In genomic region chr3:38149701-38150100, GRCh38 we compare ENCODE assay signal across 12 cellular contexts. TPM values are rescaled to one million over a fixed set of nuclear protein-coding genes. Genes with fewer than 3 reads are reported as not detected.
A peak's percentile ranks its signal among the peaks of the same experiment; 100 is the strongest.
DNase-seq lines count a peak whose midpoint lies in the region; ATAC-seq and TF ChIP-seq lines count a peak whose summit lies in the region.
"Had no signal": no experiment of that assay in that cellular context is flagged by ENCODE, and none has a peak within 500 bp of the region (broad histone marks: within the 10 kb centered on the region; RNA-seq: fewer than 3 reads in every experiment).

No MANE protein-coding gene starts in this region.

- H3K4me3 Mint-ChIP-seq in CD8-positive, alpha-beta T cell = no peak overlapping the region
- no peak overlapping the region for H3K4me3 Mint-ChIP-seq in T-cell
- H3K4me3 Mint-ChIP-seq in memory B cell = peak overlapping the region; percentile 3

- H3K36me3 ChIP-seq in CD8-positive, alpha-beta T cell (ENCODE audit: insufficient read depth, low read length) = no peaks in the 10 kb centered on the region
- H3K36me3 ChIP-seq: heart left ventricle had no signal

- H3K27ac Mint-ChIP-seq in CD8-positive, alpha-beta T cell = peak overlapping the region; percentile 55
- H3K27ac Mint-ChIP-seq in T-cell (peak overlapping the region; percentile 83), memory B cell (peak overlapping the region; percentile 56)

- no peak for TF ChIP-seq CTCF in CD8-positive, alpha-beta T cell (IDR thresholded peaks at IDR 0.05)

- no peak for ATAC-seq in CD8-positive, alpha-beta T cell
- ATAC-seq in T-cell (replicated peaks in 1 of 4) (no peak), memory B cell (ENCODE audit: low read depth) (peak; percentile 44)
- ATAC-seq: heart left ventricle had no signal

- peaks cover 26% of the 10 kb centered on the region for H3K4me1 Mint-ChIP-seq in CD8-positive, alpha-beta T cell (ENCODE audit: low read depth)
- H3K4me1 Mint-ChIP-seq in T-cell (peaks cover 21 to 46% (median 29%) of the 10 kb centered on the region in 3 donors), memory B cell (peaks cover 15% of the 10 kb centered on the region)

- no peak for DNase-seq in CD8-positive, alpha-beta T cell
- DNase-seq in KG1 (lab: John Stamatoyannopoulos, UW) (peak; percentile 60), T-cell (no peak), memory B cell (ENCODE audit: low spot score in 2 of 2) (no peak), HK-2 (ENCODE audit: unreplicated experiment) (no peak)
- no peak for DNase-seq in activated effector memory CD4-positive, alpha-beta T cell treated with anti-CD3 and anti-CD28 coated beads, Interleukin-2, amount 50 U/mL, for 16 hours
- no peak for DNase-seq in activated CD4-positive, alpha-beta T cell treated with anti-CD3 and anti-CD28 coated beads, Interleukin-2, amount 50 U/mL, for 4 hours
- no peak for DNase-seq in stimulated activated CD4-positive, alpha-beta T cell treated with anti-CD3 and anti-CD28 coated beads, Interleukin-4, amount 100 ng/mL, for 4 hours
- DNase-seq: heart left ventricle, NCI-H146, NCI-H69, SHP77 treated with DMSO at 0.1 percent for 48 hours had no signal

- H3K36me3 Mint-ChIP-seq in CD8-positive, alpha-beta T cell = peaks cover 4% of the 10 kb centered on the region
- H3K36me3 Mint-ChIP-seq in T-cell (no peaks in the 10 kb centered on the region), memory B cell (peaks cover 4% of the 10 kb centered on the region)

- no peaks in the 10 kb centered on the region for H3K27me3 Mint-ChIP-seq in CD8-positive, alpha-beta T cell (ENCODE audit: low read depth)
- no peaks in the 10 kb centered on the region for H3K27me3 Mint-ChIP-seq in T-cell
- H3K27me3 Mint-ChIP-seq in memory B cell = no peaks in the 10 kb centered on the region

- H3K9me3 ChIP-seq in CD8-positive, alpha-beta T cell (ENCODE audit: low read length) = peaks cover 5% of the 10 kb centered on the region

- no peaks in the 10 kb centered on the region for H3K27me3 ChIP-seq in CD8-positive, alpha-beta T cell (ENCODE audit: insufficient read depth, low read length)
- H3K27me3 ChIP-seq: heart left ventricle had no signal

- POLR2A ChIA-PET in CD8-positive, alpha-beta T cell (lab: Charles Lee) = no interaction called here
- POLR2A ChIA-PET in T-cell (lab: Charles Lee) = no interaction called here

- CTCF ChIA-PET in CD8-positive, alpha-beta T cell (lab: Charles Lee) = no interaction called here
- CTCF ChIA-PET in T-cell (lab: Charles Lee) = no interaction called here

- no peak overlapping the region for H3K27ac ChIP-seq in CD8-positive, alpha-beta T cell (ENCODE audit: low read depth, low read length)

- H3K4me1 ChIP-seq in CD8-positive, alpha-beta T cell (ENCODE audit: insufficient read depth, low read length) = peaks cover 9% of the 10 kb centered on the region

- intact Hi-C loops in CD8-positive, alpha-beta T cell (cut with DNase I, micrococcal nuclease) = no loop called here

- peaks cover 15% of the 10 kb centered on the region for H3K9me3 Mint-ChIP-seq in CD8-positive, alpha-beta T cell
- peaks cover 0 to 20% (median 11%) of the 10 kb centered on the region in 3 donors for H3K9me3 Mint-ChIP-seq in T-cell
- H3K9me3 Mint-ChIP-seq in memory B cell = peaks cover 4% of the 10 kb centered on the region

- H3K4me3 ChIP-seq in CD8-positive, alpha-beta T cell (ENCODE audit: low read depth, low read length) = no peak overlapping the region
- H3K4me3 ChIP-seq: heart left ventricle had no signal

RNA-seq across cellular contexts. Expression of gene MYD88, which starts 11.2 kb away (rescaled TPM):
- 10 to 100 TPM; 32.2 to 32.7 TPM for total RNA-seq in CD8-positive, alpha-beta T cell
- 10 to 100 TPM; 32.4 to 68.5 (median 56.6) TPM for total RNA-seq in T-cell

RNA-seq across cellular contexts. Expression of gene ACAA1, which starts 12.8 kb away (rescaled TPM):
- total RNA-seq in CD8-positive, alpha-beta T cell = 10 to 100 TPM; 49.4 to 49.9 TPM
- total RNA-seq in T-cell = 10 to 100 TPM; 70.7 to 97.1 (median 90.8) TPM

RNA-seq across cellular contexts. Expression of gene OXSR1, which starts 15.6 kb away (rescaled TPM):
- total RNA-seq in CD8-positive, alpha-beta T cell = 10 to 100 TPM; 45.4 to 45.6 TPM
- 10 to 100 TPM; 30.7 to 40.4 (median 37.4) TPM for total RNA-seq in T-cell
